In the genomic region with DNA sequence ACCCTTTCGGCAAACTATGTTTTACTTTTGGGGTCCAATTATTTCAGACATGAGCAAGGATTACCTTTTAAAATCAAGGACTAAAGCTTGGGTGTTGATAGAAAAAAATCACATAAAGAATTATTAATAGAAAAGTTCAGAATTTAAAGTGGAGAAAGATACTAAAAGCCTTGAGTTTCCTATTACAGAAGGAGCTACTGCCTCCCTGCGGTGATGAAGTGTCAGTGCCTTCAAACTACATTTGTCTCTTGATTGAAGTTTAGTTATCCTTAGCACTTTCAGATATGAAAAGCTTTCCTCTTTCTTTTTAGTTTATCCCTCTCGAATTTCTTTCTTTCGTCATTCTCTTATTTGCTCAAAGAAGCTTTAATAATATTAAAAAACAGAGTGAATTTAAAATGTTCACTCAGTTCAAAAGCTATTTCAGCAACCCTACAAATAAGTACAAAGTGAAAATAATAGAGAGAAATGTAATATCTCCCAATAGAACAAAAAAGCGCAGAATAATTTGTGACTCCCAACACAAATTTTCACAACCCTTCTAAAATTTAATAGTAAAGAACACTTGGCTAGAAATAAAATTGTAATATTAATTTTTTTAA, we compare ENCODE assay signal across 8 cellular contexts.
A peak's percentile ranks its signal among the peaks of the same experiment; 100 is the strongest.
DNase-seq lines count a peak whose midpoint lies in the region; ATAC-seq, FAIRE-seq and TF ChIP-seq lines count a peak whose summit lies in the region.

No MANE protein-coding gene starts in this region.

- H3K9me3 Mint-ChIP-seq in activated T-helper 2 cell treated with anti-CD3 and anti-CD28 coated beads, Interferon-gamma antibody, Interleukin-2, Interleukin-4, amounts not matched to agents 10 μg/mL and 5 μg/mL and 100 μg/mL, durations not matched to agents 14 hours and 24 hours and 36 hours: no peaks in the 10 kb centered on the region

- intact Hi-C loops in upper lobe of right lung (cut with DNase I): loop anchor here (10.0 kb wide), 1 partner anchor 291 kb away; no protein-coding TSS in a partner anchor
- intact Hi-C loops in activated T-helper 2 cell treated with anti-CD3 and anti-CD28 coated beads, Interferon-gamma antibody, Interleukin-2, Interleukin-4, amounts not matched to agents 10 μg/mL and 5 μg/mL and 100 μg/mL, durations not matched to agents 14 hours and 24 hours and 36 hours (cut with micrococcal nuclease): no loop called here

- no peaks in the 10 kb centered on the region for H3K36me3 ChIP-seq in BE2C
- H3K36me3 ChIP-seq in upper lobe of right lung: no peaks in the 10 kb centered on the region

- H3K27me3 Mint-ChIP-seq in activated T-helper 2 cell treated with anti-CD3 and anti-CD28 coated beads, Interferon-gamma antibody, Interleukin-2, Interleukin-4, amounts not matched to agents 10 μg/mL and 5 μg/mL and 100 μg/mL, durations not matched to agents 14 hours and 24 hours and 36 hours (ENCODE audit: low read depth): no peaks in the 10 kb centered on the region

- TF ChIP-seq CTCF in BE2C (IDR thresholded peaks at IDR 0.05; ENCODE audit: low read depth, low read length) (peak; percentile 94), upper lobe of right lung (IDR thresholded peaks at IDR 0.05) (peak; percentile 85)

- H3K4me1 ChIP-seq in BE2C (peaks cover 27% of the 10 kb centered on the region), upper lobe of right lung (no peaks in the 10 kb centered on the region)

- no peaks in the 10 kb centered on the region for H3K36me3 Mint-ChIP-seq in activated T-helper 2 cell treated with anti-CD3 and anti-CD28 coated beads, Interferon-gamma antibody, Interleukin-2, Interleukin-4, amounts not matched to agents 10 μg/mL and 5 μg/mL and 100 μg/mL, durations not matched to agents 14 hours and 24 hours and 36 hours (ENCODE audit: low read depth)

- DNase-seq in BE2C (peak; percentile 52), GM12892 (ENCODE audit: insufficient read length) (peak; percentile 15), NCI-H2196 (lab: John Stamatoyannopoulos, UW; ENCODE audit: unreplicated experiment) (peak; percentile 28), amniotic epithelial cell (ENCODE audit: low read depth) (peak; percentile 54), inferior parietal cortex (ENCODE audit: extremely low spot score) (peak; percentile 84), upper lobe of right lung (no peak)
- no peak for DNase-seq in activated T-helper 2 cell treated with anti-CD3 and anti-CD28 coated beads, Interferon-gamma antibody, Interleukin-2, Interleukin-4, amounts not matched to agents 10 μg/mL and 5 μg/mL and 100 μg/mL, durations not matched to agents 14 hours and 24 hours and 36 hours (ENCODE audit: low spot score)

- no peak overlapping the region for H3K4me3 Mint-ChIP-seq in activated T-helper 2 cell treated with anti-CD3 and anti-CD28 coated beads, Interferon-gamma antibody, Interleukin-2, Interleukin-4, amounts not matched to agents 10 μg/mL and 5 μg/mL and 100 μg/mL, durations not matched to agents 14 hours and 24 hours and 36 hours (ENCODE audit: low read depth)

- ATAC-seq in HG02884 (IDR thresholded peaks at IDR 0.05; ENCODE audit: unreplicated experiment) (peak; percentile 85), upper lobe of right lung (peak; percentile 61)

- no peak for FAIRE-seq in GM12892 (lab: Jason Lieb, UNC)

- no peaks in the 10 kb centered on the region for H3K9me3 ChIP-seq in BE2C
- H3K9me3 ChIP-seq in upper lobe of right lung: no peaks in the 10 kb centered on the region

- H3K4me3 ChIP-seq in BE2C (ENCODE audit: low read depth, low read length) (no peak overlapping the region), upper lobe of right lung (no peak overlapping the region)

- no peaks in the 10 kb centered on the region for H3K27me3 ChIP-seq in BE2C
- H3K27me3 ChIP-seq in upper lobe of right lung: no peaks in the 10 kb centered on the region

- H3K27ac ChIP-seq in upper lobe of right lung: no peak overlapping the region

- no peak for TF ChIP-seq POLR2A in GM12892 (IDR thresholded peaks at IDR 0.05; ENCODE audit: low read depth, low read length)

- H3K27ac Mint-ChIP-seq in activated T-helper 2 cell treated with anti-CD3 and anti-CD28 coated beads, Interferon-gamma antibody, Interleukin-2, Interleukin-4, amounts not matched to agents 10 μg/mL and 5 μg/mL and 100 μg/mL, durations not matched to agents 14 hours and 24 hours and 36 hours: no peak overlapping the region

- H3K4me1 Mint-ChIP-seq in activated T-helper 2 cell treated with anti-CD3 and anti-CD28 coated beads, Interferon-gamma antibody, Interleukin-2, Interleukin-4, amounts not matched to agents 10 μg/mL and 5 μg/mL and 100 μg/mL, durations not matched to agents 14 hours and 24 hours and 36 hours (ENCODE audit: low read depth): no peaks in the 10 kb centered on the region

Comparison
In these comparisons a context has a peak if more than half of its experiments do, and no peak if none do; other contexts are left out.
1. DNase-seq: peak in BE2C (single experiment), GM12892 (single experiment), NCI-H2196 (single experiment), amniotic epithelial cell (single experiment) and inferior parietal cortex (single experiment); none in upper lobe of right lung (single experiment) and activated T-helper 2 cell treated with anti-CD3 and anti-CD28 coated beads, Interferon-gamma antibody, Interleukin-2, Interleukin-4, amounts not matched to agents 10 μg/mL and 5 μg/mL and 100 μg/mL, durations not matched to agents 14 hours and 24 hours and 36 hours (single experiment).